Comparison of ENCODE assay signal across 29 cellular contexts in genomic region chr2:42424033-42424432, GRCh38.
DNase-seq lines count a peak whose midpoint lies in the region; ATAC-seq, FAIRE-seq and TF ChIP-seq lines count a peak whose summit lies in the region.
"Had no signal": no experiment of that assay in that cellular context is flagged by ENCODE, and none has a peak within 500 bp of the region (broad histone marks: within the 10 kb centered on the region; RNA-seq: fewer than 3 reads in every experiment).

No MANE protein-coding gene starts in this region.

- dilution Hi-C loops in mammary epithelial cell (cut with HindIII; ENCODE audit: low sequenced_read_pairs) = no loop called here

- no TSS peak for BruUV-seq in MCF 10A (replicated peaks; lab: Mats Ljungman, UMichigan)
- BruUV-seq in mammary epithelial cell (replicated peaks; lab: Mats Ljungman, UMichigan) = no TSS peak

- no peaks in the 10 kb centered on the region for H3K79me2 ChIP-seq in mammary epithelial cell (ENCODE audit: insufficient read depth, low read length)

- TF ChIP-seq POLR2A in H54 (IDR thresholded peaks at IDR 0.05; ENCODE audit: low read depth, low read length) = no peak

- no peak overlapping the region for H2AFZ ChIP-seq in mammary epithelial cell (ENCODE audit: low read depth, low read length)

- H3K4me2 ChIP-seq in mammary epithelial cell (ENCODE audit: insufficient read depth, low read depth, low read length) = no peak overlapping the region

- no peaks in the 10 kb centered on the region for H4K20me1 ChIP-seq in mammary epithelial cell (ENCODE audit: insufficient read depth, low read length)

- in situ Hi-C loops in mammary epithelial cell (cut with MboI; ENCODE audit: low sequenced_read_pairs in 2 of 2) = no loop called here

- TF ChIP-seq CTCF in MCF 10A (IDR thresholded peaks at IDR 0.05; ENCODE audit: unreplicated experiment) (no peak), mammary epithelial cell (conservative IDR thresholded peaks at IDR 0.05 in 1 of 2, IDR thresholded peaks at IDR 0.05 in 1 of 2; ENCODE audit: extremely low read depth in 1 of 2, insufficient read depth in 1 of 2, low read depth in 1 of 2, low read length in 2 of 2) (no peak), choroid plexus epithelial cell (conservative IDR thresholded peaks at IDR 0.05; ENCODE audit: low read depth, low read length) (no peak), left lung (IDR thresholded peaks at IDR 0.05) (no peak)

- H3K4me3 ChIP-seq in mammary epithelial cell (replicated peaks in 1 of 3; ENCODE audit: insufficient read depth in 1 of 3, low read depth in 2 of 3, low read length in 3 of 3) (no peak overlapping the region), choroid plexus epithelial cell (ENCODE audit: low read depth, low read length) (no peak overlapping the region), left lung (no peak overlapping the region)
- H3K4me3 ChIP-seq: Peyer's patch, transverse colon had no signal

- H3K9me3 Mint-ChIP-seq in MCF 10A (ENCODE audit: unreplicated experiment) = no peaks in the 10 kb centered on the region
- H3K9me3 Mint-ChIP-seq: activated naive CD8-positive, alpha-beta T cell treated with anti-CD3 and anti-CD28 coated beads for 36 hours; IgD-negative memory B cell; stimulated activated naive CD8-positive, alpha-beta T cell treated with anti-CD3 and anti-CD28 coated beads, Interleukin-15, Interleukin-2, amounts not matched to agents 100 ng/mL and 50 ng/mL, for 24 hours had no signal

- H3K4me1 ChIP-seq in mammary epithelial cell (ENCODE audit: insufficient read depth, low read length) (peaks cover 12% of the 10 kb centered on the region), left lung (no peaks in the 10 kb centered on the region)
- H3K4me1 ChIP-seq: Peyer's patch had no signal

- H3K27me3 ChIP-seq in mammary epithelial cell (ENCODE audit: insufficient read depth, low read length) (no peaks in the 10 kb centered on the region), left lung (peaks cover 0 to 9% of the 10 kb centered on the region in 2 donors)
- H3K27me3 ChIP-seq: Peyer's patch, transverse colon had no signal

- no peak overlapping the region for H3K27ac Mint-ChIP-seq in MCF 10A (ENCODE audit: low read depth, unreplicated experiment)
- H3K27ac Mint-ChIP-seq: activated naive CD8-positive, alpha-beta T cell treated with anti-CD3 and anti-CD28 coated beads for 36 hours; activated T-helper 2 cell treated with anti-CD3 and anti-CD28 coated beads, Interferon-gamma antibody, Interleukin-2, Interleukin-4, amounts not matched to agents 10 μg/mL and 5 μg/mL and 100 μg/mL, durations not matched to agents 14 hours and 24 hours and 36 hours; IgD-negative memory B cell; stimulated activated naive CD8-positive, alpha-beta T cell treated with anti-CD3 and anti-CD28 coated beads, Interleukin-15, Interleukin-2, amounts not matched to agents 100 ng/mL and 50 ng/mL, for 24 hours had no signal

- ATAC-seq in left lung = peak; percentile 25

- no peaks in the 10 kb centered on the region for H3K36me3 Mint-ChIP-seq in MCF 10A (ENCODE audit: insufficient read depth, unreplicated experiment)
- H3K36me3 Mint-ChIP-seq: activated naive CD8-positive, alpha-beta T cell treated with anti-CD3 and anti-CD28 coated beads for 36 hours; IgD-negative memory B cell had no signal

- H3K27ac ChIP-seq in mammary epithelial cell (ENCODE audit: insufficient read depth, low read depth, low read length) (no peak overlapping the region), left lung (no peak overlapping the region)
- H3K27ac ChIP-seq: C4-2B, HL-60, Peyer's patch, transverse colon, VCaP had no signal

- intact Hi-C loops in MCF 10A (cut with micrococcal nuclease) = no loop called here
- intact Hi-C loops in mammary epithelial cell (cut with micrococcal nuclease) = no loop called here
- intact Hi-C loops in left lung (cut with DNase I) = no loop called here

- no peaks in the 10 kb centered on the region for H3K27me3 Mint-ChIP-seq in MCF 10A (ENCODE audit: insufficient read depth, unreplicated experiment)

- POLR2A ChIA-PET in MCF 10A (lab: Yijun Ruan, JAX) = no interaction called here

- H3K4me3 Mint-ChIP-seq in MCF 10A (ENCODE audit: unreplicated experiment) = no peak overlapping the region
- H3K4me3 Mint-ChIP-seq: activated naive CD8-positive, alpha-beta T cell treated with anti-CD3 and anti-CD28 coated beads for 36 hours; IgD-negative memory B cell; stimulated activated naive CD8-positive, alpha-beta T cell treated with anti-CD3 and anti-CD28 coated beads, Interleukin-15, Interleukin-2, amounts not matched to agents 100 ng/mL and 50 ng/mL, for 24 hours had no signal

- DNase-seq in MCF 10A (ENCODE audit: unreplicated experiment) = peak; percentile 24
- DNase-seq in mammary epithelial cell = no peak
- peak; percentile 83 for DNase-seq in choroid plexus epithelial cell (ENCODE audit: low read depth)
- DNase-seq in left lung = no peak
- no peak for DNase-seq in NCI-H187 (lab: John Stamatoyannopoulos, UW)
- DNase-seq in GF-D8 (lab: John Stamatoyannopoulos, UW) = no peak
- no peak for DNase-seq in H54 (ENCODE audit: insufficient read length, low spot score)
- no peak for DNase-seq in frontal cortex (ENCODE audit: low spot score in 2 of 2)
- DNase-seq: activated CD4-positive, alpha-beta T cell treated with anti-CD3 and anti-CD28 coated beads, Interleukin-2, amount 50 U/mL, for 1 hour; activated CD8-positive, alpha-beta memory T cell treated with anti-CD3 and anti-CD28 coated beads, Interleukin-2, amount 50 U/mL, for 4 hours; activated naive CD8-positive, alpha-beta T cell treated with anti-CD3 and anti-CD28 coated beads for 36 hours; Calu3; foreskin melanocyte; islet precursor cell; MM.1S; NCI-H1436; NCI-H510A; occipital lobe; Peyer's patch; stimulated activated CD4-positive, alpha-beta T cell treated with anti-CD3 and anti-CD28 coated beads, Interleukin-12 subunit alpha, Interleukin-12 subunit beta, amount 100 ng/mL, for 4 hours; T-helper 2 cell; transverse colon had no signal

- FAIRE-seq in H54 (lab: Jason Lieb, UNC) = no peak
- no peak for FAIRE-seq in frontal cortex (lab: Jason Lieb, UNC)
- FAIRE-seq: bronchial epithelial cell had no signal

- WGBS in mammary epithelial cell (ENCODE audit: low coverage, missing lambda C conversion rate) = 41% methylated on average over 4 of the region's 4 CpGs

- CTCF ChIA-PET in MCF 10A (lab: Yijun Ruan, JAX) = no interaction called here
- CTCF ChIA-PET in mammary epithelial cell (lab: Charles Lee; ENCODE audit: low non-redundant PET) = no interaction called here

- H3K4me1 Mint-ChIP-seq in MCF 10A (ENCODE audit: insufficient read depth, unreplicated experiment) = peaks cover 13% of the 10 kb centered on the region

- H3K9me3 ChIP-seq in mammary epithelial cell (replicated peaks; ENCODE audit: insufficient read depth, low read length) (no peaks in the 10 kb centered on the region), left lung (no peaks in the 10 kb centered on the region)
- H3K9me3 ChIP-seq: Peyer's patch, transverse colon had no signal

- H3K9ac ChIP-seq in mammary epithelial cell (ENCODE audit: insufficient read depth, low read length) = no peak overlapping the region

- H3K36me3 ChIP-seq in mammary epithelial cell (ENCODE audit: insufficient read depth, low read length) = no peaks in the 10 kb centered on the region
- no peaks in the 10 kb centered on the region for H3K36me3 ChIP-seq in left lung
- H3K36me3 ChIP-seq: Peyer's patch, transverse colon had no signal

Comparison
In these comparisons a context has a peak if more than half of its experiments do, and no peak if none do; other contexts are left out.
1. DNase-seq: peak in MCF 10A (single experiment) and choroid plexus epithelial cell (single experiment); none in mammary epithelial cell (single experiment), left lung (0 of 2), NCI-H187 (0 of 2), GF-D8 (single experiment), H54 (single experiment) and frontal cortex (0 of 2).